8 cellular contexts compared by ENCODE assay signal in genomic region chr14:63454863-63455622, GRCh38.
A peak's percentile ranks its signal among the peaks of the same experiment; 100 is the strongest.
DNase-seq lines count a peak whose midpoint lies in the region; ATAC-seq and TF ChIP-seq lines count a peak whose summit lies in the region.

No MANE protein-coding gene starts in this region.

- H3K36me3 Mint-ChIP-seq in stimulated activated naive B cell treated with anti-CD40 and anti-IgM and Interleukin-4, amounts not matched to agents 10 μg/mL and 1 μg/mL and 100 μg/mL, for 72 hours, result peaks cover 13 to 26% of the 10 kb centered on the region in 2 donors

- no peak overlapping the region for H3K4me3 ChIP-seq in left lung

- intact Hi-C loops in left lung (cut with DNase I), result no loop called here

- H3K9me3 Mint-ChIP-seq in stimulated activated naive B cell treated with anti-CD40 and anti-IgM and Interleukin-4, amounts not matched to agents 10 μg/mL and 1 μg/mL and 100 μg/mL, for 72 hours, result no peaks in the 10 kb centered on the region

- TF ChIP-seq CTCF in left lung (IDR thresholded peaks at IDR 0.05), result no peak
- TF ChIP-seq CTCF in GM10266 (IDR thresholded peaks at IDR 0.05; ENCODE audit: control insufficient read depth, insufficient read depth, low read depth, missing control alignments), result no peak

- no peak overlapping the region for H3K27ac Mint-ChIP-seq in stimulated activated naive B cell treated with anti-CD40 and anti-IgM and Interleukin-4, amounts not matched to agents 10 μg/mL and 1 μg/mL and 100 μg/mL, for 72 hours

- H3K4me3 Mint-ChIP-seq in stimulated activated naive B cell treated with anti-CD40 and anti-IgM and Interleukin-4, amounts not matched to agents 10 μg/mL and 1 μg/mL and 100 μg/mL, for 72 hours, result no peak overlapping the region

- peaks cover 20 to 21% of the 10 kb centered on the region in 2 donors for H3K4me1 Mint-ChIP-seq in stimulated activated naive B cell treated with anti-CD40 and anti-IgM and Interleukin-4, amounts not matched to agents 10 μg/mL and 1 μg/mL and 100 μg/mL, for 72 hours

- no peaks in the 10 kb centered on the region for H3K27me3 Mint-ChIP-seq in stimulated activated naive B cell treated with anti-CD40 and anti-IgM and Interleukin-4, amounts not matched to agents 10 μg/mL and 1 μg/mL and 100 μg/mL, for 72 hours

- peaks cover 0 to 6% of the 10 kb centered on the region in 2 donors for H3K36me3 ChIP-seq in left lung

- H3K27me3 ChIP-seq in left lung, result no peaks in the 10 kb centered on the region

- peaks cover 0 to 7% of the 10 kb centered on the region in 2 donors for H3K4me1 ChIP-seq in left lung

- H3K9me3 ChIP-seq in left lung, result no peaks in the 10 kb centered on the region

- H3K27ac ChIP-seq in left lung, result no peak overlapping the region

- ATAC-seq in GM18498 (IDR thresholded peaks at IDR 0.05; ENCODE audit: unreplicated experiment) (peak; percentile 80), HG02981 (IDR thresholded peaks at IDR 0.05; ENCODE audit: unreplicated experiment) (peak; percentile 68), left lung (peak; percentile 16)
- no peak for ATAC-seq in stimulated activated naive B cell treated with anti-CD40 and anti-IgM and Interleukin-4, amounts not matched to agents 10 μg/mL and 1 μg/mL and 100 μg/mL, for 72 hours (replicated peaks)

- DNase-seq in RPMI7951 (ENCODE audit: low read depth) (peak; percentile 69), left lung (no peak), GM10266 (ENCODE audit: extremely low spot score) (no peak), KG1 (lab: John Stamatoyannopoulos, UW) (no peak)
- no peak for DNase-seq in stimulated activated naive B cell treated with anti-CD40 and anti-IgM and Interleukin-4, amounts not matched to agents 10 μg/mL and 1 μg/mL and 100 μg/mL, for 72 hours
- no peak for DNase-seq in stimulated activated CD4-positive, alpha-beta T cell treated with anti-CD3 and anti-CD28 coated beads, Interleukin-12 subunit alpha, Interleukin-12 subunit beta, amount 100 ng/mL, for 4 hours

Comparison
In these comparisons a context has a peak if more than half of its experiments do, and no peak if none do; other contexts are left out.
1. ATAC-seq: peak in GM18498 (single experiment), HG02981 (single experiment) and left lung (single experiment); none in stimulated activated naive B cell treated with anti-CD40 and anti-IgM and Interleukin-4, amounts not matched to agents 10 μg/mL and 1 μg/mL and 100 μg/mL, for 72 hours (0 of 2).